In the genomic region with DNA sequence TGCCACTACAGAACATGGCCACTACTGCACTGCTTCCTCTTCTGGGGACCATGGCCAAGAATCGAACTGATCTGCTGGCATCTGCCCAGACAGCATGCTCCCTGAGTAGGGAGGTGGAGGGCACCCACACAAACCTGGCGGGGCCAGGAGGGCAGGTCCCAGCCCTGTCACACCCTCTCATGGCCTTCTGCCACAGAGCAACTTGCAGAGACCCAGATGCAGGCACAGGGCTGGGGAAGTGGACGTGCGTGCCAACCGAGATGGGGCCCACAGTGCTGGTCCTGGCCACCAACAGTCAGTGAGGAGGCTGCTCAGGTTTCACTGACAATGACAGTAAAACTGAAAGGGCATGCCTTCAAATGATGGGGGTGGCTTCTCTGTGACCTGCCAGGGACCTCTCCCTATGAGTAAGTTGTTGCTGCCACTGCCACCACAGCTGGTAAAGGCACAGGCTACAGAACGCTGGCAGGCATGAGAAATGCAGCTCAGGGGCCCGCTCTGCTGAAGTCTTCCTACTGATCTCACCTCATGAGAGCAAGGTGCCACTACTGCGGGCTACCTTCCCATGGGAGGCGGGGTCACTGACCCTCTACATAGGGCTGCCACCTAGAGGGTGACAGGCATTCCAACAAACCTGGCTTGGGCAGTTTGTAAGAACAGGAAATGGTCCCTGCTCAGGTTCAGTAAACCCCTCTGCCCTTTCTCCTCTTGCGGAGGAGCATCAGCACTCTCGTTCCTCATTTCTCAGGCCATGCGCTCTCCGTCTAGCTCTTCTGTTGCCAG, we compare ENCODE assay signal across 9 cellular contexts.
DNase-seq lines count a peak whose midpoint lies in the region; ATAC-seq lines count a peak whose summit lies in the region.
"Had no signal": no experiment of that assay in that cellular context is flagged by ENCODE, and none has a peak within 500 bp of the region (broad histone marks: within the 10 kb centered on the region; RNA-seq: fewer than 3 reads in every experiment).

No MANE protein-coding gene starts in this region.

- peaks cover 19% of the 10 kb centered on the region for H3K4me1 ChIP-seq in rectal smooth muscle tissue (ENCODE audit: control insufficient read depth, insufficient read depth, low read length)

- H3K27me3 ChIP-seq in rectal smooth muscle tissue (ENCODE audit: control insufficient read depth, insufficient read depth, low read length): no peaks in the 10 kb centered on the region
- H3K27me3 ChIP-seq: cardiac muscle cell had no signal

- H3K27ac ChIP-seq in rectal smooth muscle tissue (ENCODE audit: low read depth, low read length): peak overlapping the region; percentile 42
- H3K27ac ChIP-seq: cardiac muscle cell had no signal

- H3K36me3 ChIP-seq in rectal smooth muscle tissue (ENCODE audit: control insufficient read depth, insufficient read depth, low read length): peaks cover 14% of the 10 kb centered on the region
- H3K36me3 ChIP-seq: cardiac muscle cell had no signal

- H3K9ac ChIP-seq in rectal smooth muscle tissue (ENCODE audit: low read length): no peak overlapping the region

- ATAC-seq in GM19395 (IDR thresholded peaks at IDR 0.05; ENCODE audit: unreplicated experiment) (peak; percentile 70), HG03196 (IDR thresholded peaks at IDR 0.05; ENCODE audit: unreplicated experiment) (peak; percentile 83)

- DNase-seq in CD1c-positive myeloid dendritic cell (ENCODE audit: extremely low spot score): peak; percentile 75
- DNase-seq in activated naive CD4-positive, alpha-beta T cell treated with anti-CD3 and anti-CD28 coated beads, Interleukin-2, amount 50 U/mL, for 16 hours: peak; percentile 52
- no peak for DNase-seq in germinal center (ENCODE audit: low spot score)
- no peak for DNase-seq in amniotic stem cell (lab: John Stamatoyannopoulos, UW)
- no peak for DNase-seq in pons (ENCODE audit: low spot score)

- H3K4me3 ChIP-seq in rectal smooth muscle tissue (ENCODE audit: low read length): no peak overlapping the region
- H3K4me3 ChIP-seq: cardiac muscle cell had no signal

Comparison
In these comparisons a context has a peak if more than half of its experiments do, and no peak if none do; other contexts are left out.
1. DNase-seq: peak in CD1c-positive myeloid dendritic cell (single experiment) and activated naive CD4-positive, alpha-beta T cell treated with anti-CD3 and anti-CD28 coated beads, Interleukin-2, amount 50 U/mL, for 16 hours (single experiment); none in germinal center (single experiment), amniotic stem cell (single experiment) and pons (single experiment).